In the genomic region with DNA sequence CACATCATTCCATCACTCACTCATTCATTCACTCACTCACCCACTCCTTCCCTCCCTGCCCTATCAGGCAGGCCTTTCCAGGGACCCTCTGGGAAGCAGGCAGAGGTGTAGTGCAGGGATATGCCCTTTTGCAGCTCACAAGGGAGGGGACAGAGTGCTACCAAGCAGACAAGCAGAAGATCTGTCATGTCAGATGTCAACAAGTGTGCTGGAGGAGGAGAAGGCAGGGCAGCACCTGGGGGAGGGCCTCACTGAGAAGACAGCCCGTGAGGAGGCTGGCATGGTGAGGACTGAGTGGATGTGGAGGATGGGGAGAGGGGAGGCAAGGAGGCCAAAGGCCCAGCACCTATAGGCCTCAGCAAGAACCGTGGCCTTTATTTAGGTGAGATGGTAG, we compare ENCODE assay signal across 17 cellular contexts. TPM values are rescaled to one million over a fixed set of nuclear protein-coding genes. Genes with fewer than 3 reads are reported as not detected.
A peak's percentile ranks its signal among the peaks of the same experiment; 100 is the strongest.
DNase-seq lines count a peak whose midpoint lies in the region; ATAC-seq, FAIRE-seq and TF ChIP-seq lines count a peak whose summit lies in the region.
"Had no signal": no experiment of that assay in that cellular context is flagged by ENCODE, and none has a peak within 500 bp of the region (broad histone marks: within the 10 kb centered on the region; RNA-seq: fewer than 3 reads in every experiment).

No MANE protein-coding gene starts in this region.

- intact Hi-C loops in right lobe of liver (cut with DNase I) = no loop called here
- intact Hi-C loops in HepG2 (cut with micrococcal nuclease; ENCODE audit: unreplicated experiment) = no loop called here
- intact Hi-C loops in heart right ventricle (cut with DNase I) = loop anchor here in 1 of 10 donors (10.0 kb wide), 1 partner anchor 137 kb away; the partner anchor contains the start of gene MGLL

- H3K27ac ChIP-seq in right lobe of liver (no peak overlapping the region), HepG2 (ENCODE audit: extremely low read length, insufficient read depth, low read length) (no peak overlapping the region), heart right ventricle (peak overlapping the region in 7 of 10 donors; percentile 3 to 65 (median 50)), trophoblast cell (ENCODE audit: low read depth, low read length) (no peak overlapping the region), upper lobe of left lung (no peak overlapping the region)
- H3K27ac ChIP-seq: parathyroid adenoma, SK-N-MC had no signal

- POLR2A ChIA-PET in HepG2 (lab: Yijun Ruan, JAX) = no interaction called here

- TF ChIP-seq CTCF in right lobe of liver (IDR thresholded peaks at IDR 0.05) = no peak
- TF ChIP-seq CTCF in HepG2 (CRISPR knock-in tag; IDR thresholded peaks at IDR 0.05) = no peak
- TF ChIP-seq CTCF in heart right ventricle (IDR thresholded peaks at IDR 0.05) = no peak
- no peak for TF ChIP-seq CTCF in upper lobe of left lung (IDR thresholded peaks at IDR 0.05)

- no peak for ATAC-seq in right lobe of liver
- no peak for ATAC-seq in HepG2
- ATAC-seq in heart right ventricle = no peak
- ATAC-seq in HG02571 (IDR thresholded peaks at IDR 0.05; ENCODE audit: unreplicated experiment) = no peak
- no peak for ATAC-seq in GM18517 (IDR thresholded peaks at IDR 0.05; ENCODE audit: unreplicated experiment)
- ATAC-seq in upper lobe of left lung (ENCODE audit: low FRiP score in 2 of 2) = no peak
- ATAC-seq: activated CD8-positive, alpha-beta T cell treated with anti-CD3 and anti-CD28 coated beads, Interleukin-2, amount 10 ng/mL, durations not matched to agents 7 days and 5 days; activated naive CD4-positive, alpha-beta T cell treated with anti-CD3 and anti-CD28 coated beads, Interleukin-2, amount 50 U/mL, for 72 hours; activated T-cell treated with anti-CD3 and anti-CD28 coated beads, Interleukin-2, amount 50 U/mL, for 4 hours had no signal

- H3K79me2 ChIP-seq in HepG2 (ENCODE audit: insufficient read depth, low read length) (no peaks in the 10 kb centered on the region), trophoblast cell (ENCODE audit: control insufficient read depth, insufficient read depth, low read length, poor library complexity) (peaks cover 3% of the 10 kb centered on the region)
- H3K79me2 ChIP-seq: parathyroid adenoma had no signal

- no peak overlapping the region for H3K23ac ChIP-seq in trophoblast cell (ENCODE audit: low read length)

- in situ Hi-C loops in HepG2 (cut with HindIII; ENCODE audit: extremely low pct_ligation_motif_present, low pct_unique_long_range_greater_than_20kb) = loop anchor here (10.0 kb wide), 1 partner anchor 277 kb away; no protein-coding TSS in a partner anchor

- peak overlapping the region; percentile 1 for H3K14ac ChIP-seq in trophoblast cell (ENCODE audit: low read length)

- TF ChIP-seq EP300 in HepG2 (IDR thresholded peaks at IDR 0.05; ENCODE audit: low read depth in 2 of 2, low read length in 2 of 2) = no peak
- TF ChIP-seq EP300 in HepG2 (CRISPR knock-in tag; IDR thresholded peaks at IDR 0.05; ENCODE audit: borderline replicate concordance) = no peak
- no peak for TF ChIP-seq EP300 in upper lobe of left lung (IDR thresholded peaks at IDR 0.05)

- H4K12ac ChIP-seq in trophoblast cell (ENCODE audit: low read depth, low read length) = no peak overlapping the region

- H3K4ac ChIP-seq in trophoblast cell (ENCODE audit: low read depth, low read length) = no peak overlapping the region

- H4K91ac ChIP-seq in trophoblast cell (ENCODE audit: low read depth, low read length) = no peak overlapping the region

- no peak overlapping the region for H2AK5ac ChIP-seq in trophoblast cell (ENCODE audit: low read length)

- H3K27me3 ChIP-seq in right lobe of liver (no peaks in the 10 kb centered on the region), HepG2 (ENCODE audit: control insufficient read depth in 1 of 2, insufficient read depth in 2 of 2, low read length in 2 of 2) (peaks cover 0 to 6% of the 10 kb centered on the region in 2 experiments; a peak in 2 of 5 replicates), heart right ventricle (no peaks in the 10 kb centered on the region), trophoblast cell (ENCODE audit: insufficient read depth, low read length) (no peaks in the 10 kb centered on the region), upper lobe of left lung (no peaks in the 10 kb centered on the region)

- H2BK12ac ChIP-seq in trophoblast cell (ENCODE audit: low read length) = no peak overlapping the region

- H3K9ac ChIP-seq in HepG2 (ENCODE audit: insufficient read depth, low read depth, low read length) (no peak overlapping the region), trophoblast cell (ENCODE audit: low read length) (no peak overlapping the region)
- H3K9ac ChIP-seq: parathyroid adenoma had no signal

- H2BK5ac ChIP-seq in trophoblast cell (ENCODE audit: low read depth, low read length, poor library complexity) = no peak overlapping the region

- no peak overlapping the region for H2BK120ac ChIP-seq in trophoblast cell (ENCODE audit: insufficient read depth, low read length, poor library complexity)

- H3K79me1 ChIP-seq in trophoblast cell (ENCODE audit: low read length) = peaks cover 15% of the 10 kb centered on the region

- H3K4me3 ChIP-seq in right lobe of liver (no peak overlapping the region), HepG2 (replicated peaks in 1 of 3; ENCODE audit: insufficient read depth in 1 of 3, low read depth in 2 of 3, low read length in 3 of 3) (no peak overlapping the region), heart right ventricle (no peak overlapping the region), trophoblast cell (ENCODE audit: low read depth, low read length) (no peak overlapping the region), upper lobe of left lung (no peak overlapping the region)
- H3K4me3 ChIP-seq: SK-N-MC had no signal

- WGBS in right lobe of liver (ENCODE audit: insufficient coverage, low coverage, low lambda C conversion rate, missing lambda C conversion rate) = 67% methylated on average over 1 of the region's 2 CpGs
- WGBS in HepG2 (ENCODE audit: low lambda C conversion rate) = 0% methylated on average over 1 of the region's 2 CpGs
- WGBS in heart right ventricle, 2 donors = 67 to 76% methylated on average over 2 of the region's 2 CpGs
- no CpG with 5 or more reads among the region's 2 CpGs for WGBS in trophoblast cell (ENCODE audit: extremely low coverage, insufficient coverage, insufficient read length)
- WGBS in upper lobe of left lung, 2 donors = 72 to 80% methylated on average over 2 of the region's 2 CpGs

- TF ChIP-seq RAD21 in HepG2 (CRISPR knock-in tag; IDR thresholded peaks at IDR 0.05) = no peak

- FAIRE-seq in HepG2 (lab: Jason Lieb, UNC) = no peak
- FAIRE-seq: colon, GM18507 had no signal

- H3K18ac ChIP-seq in trophoblast cell (ENCODE audit: low read length) = no peak overlapping the region

- no peaks in the 10 kb centered on the region for H3K4me1 ChIP-seq in right lobe of liver
- peaks cover 7% of the 10 kb centered on the region for H3K4me1 ChIP-seq in HepG2 (ENCODE audit: insufficient read depth, low read length)
- peaks cover 5 to 48% (median 23%) of the 10 kb centered on the region in 9 donors for H3K4me1 ChIP-seq in heart right ventricle
- H3K4me1 ChIP-seq in trophoblast cell (ENCODE audit: control insufficient read depth in 1 of 2, insufficient read depth in 2 of 2, low read length in 2 of 2) = peaks cover 13 to 28% of the 10 kb centered on the region in 2 experiments
- H3K4me1 ChIP-seq in upper lobe of left lung = peaks cover 6 to 15% (median 9%) of the 10 kb centered on the region in 4 donors
- H3K4me1 ChIP-seq: parathyroid adenoma had no signal

- no peaks in the 10 kb centered on the region for H4K20me1 ChIP-seq in HepG2 (ENCODE audit: insufficient read depth, low read length)

- H2AFZ ChIP-seq in HepG2 (ENCODE audit: low read length) (no peak overlapping the region), trophoblast cell (ENCODE audit: insufficient read depth, low read length, poor library complexity) (no peak overlapping the region)
- H2AFZ ChIP-seq: parathyroid adenoma had no signal

- DNase-seq in right lobe of liver (peak; percentile 4 to 38 (median 21)), HepG2 (ENCODE audit: low spot score) (no peak), heart right ventricle (no peak), trophoblast cell (no peak), upper lobe of left lung (no peak)
- no peak for DNase-seq in effector CD4-positive, alpha-beta T cell
- DNase-seq: activated CD8-positive, alpha-beta T cell treated with anti-CD3 and anti-CD28 coated beads, Interleukin-2, amount 10 ng/mL, durations not matched to agents 7 days and 5 days; activated T-cell treated with anti-CD3 and anti-CD28 coated beads, Interleukin-2, amount 50 U/mL, for 4 hours; CD4-positive, CD25-positive, alpha-beta regulatory T cell; naive B cell had no signal

- H4K8ac ChIP-seq in trophoblast cell (ENCODE audit: low read depth, low read length) = no peak overlapping the region

- peaks cover 0 to 15% (median 6%) of the 10 kb centered on the region in 4 donors for H3K36me3 ChIP-seq in right lobe of liver
- H3K36me3 ChIP-seq in HepG2 (replicated peaks in 1 of 2; ENCODE audit: control insufficient read depth in 1 of 2, insufficient read depth in 2 of 2, low read length in 2 of 2) = no peaks in the 10 kb centered on the region
- H3K36me3 ChIP-seq in heart right ventricle = peaks cover 0 to 43% (median 8%) of the 10 kb centered on the region in 9 donors
- H3K36me3 ChIP-seq in trophoblast cell (ENCODE audit: control insufficient read depth in 1 of 2, insufficient read depth in 2 of 2, low read length in 2 of 2) = no peaks in the 10 kb centered on the region
- peaks cover 0 to 12% (median 0%) of the 10 kb centered on the region in 4 donors for H3K36me3 ChIP-seq in upper lobe of left lung

- H3K4me2 ChIP-seq in HepG2 (ENCODE audit: low read depth, low read length) (no peak overlapping the region), trophoblast cell (ENCODE audit: low read length) (no peak overlapping the region)

- no TSS peak for BruUV-seq in HepG2 (replicated peaks; lab: Mats Ljungman, UMichigan)

- CTCF ChIA-PET in HepG2 (lab: Yijun Ruan, JAX; ENCODE audit: low intra/inter-chr PET ratio, low total read pairs) = no interaction called here

- no peaks in the 10 kb centered on the region for H3K9me3 ChIP-seq in right lobe of liver
- no peaks in the 10 kb centered on the region for H3K9me3 ChIP-seq in HepG2 (ENCODE audit: low read length)
- H3K9me3 ChIP-seq in heart right ventricle = no peaks in the 10 kb centered on the region
- H3K9me3 ChIP-seq in trophoblast cell (ENCODE audit: insufficient read depth, low read depth, low read length) = peaks cover 2% of the 10 kb centered on the region
- no peaks in the 10 kb centered on the region for H3K9me3 ChIP-seq in upper lobe of left lung

- TF ChIP-seq POLR2A in right lobe of liver (IDR thresholded peaks at IDR 0.05) = no peak
- no peak for TF ChIP-seq POLR2A in HepG2 (IDR thresholded peaks at IDR 0.05; ENCODE audit: insufficient read depth in 1 of 2, low read depth in 2 of 2, low read length in 2 of 2)
- TF ChIP-seq POLR2A in upper lobe of left lung (IDR thresholded peaks at IDR 0.05) = no peak

RNA-seq across cellular contexts. Expression of gene ABTB1, which starts 15.3 kb away (rescaled TPM):
- total RNA-seq in right lobe of liver = 10 to 100 TPM in 5 of 6 experiments, 1 to 10 TPM in 1; 9.4 to 20.3 (median 12.2) TPM
- 0.24 and 0.42 TPM in 2 replicates for total RNA-seq in HepG2 (2016; rRNA removed; fragmentation: Illumina TruSeq; extraction: Trizol)
- total RNA-seq in HepG2 (2016; cell fraction: cytosol; rRNA removed; fragmentation: Illumina TruSeq; extraction: Trizol; ENCODE audit: low read depth) = 0.09 and 0.30 TPM in 2 replicates
- total RNA-seq in HepG2 (2016; cell fraction: insoluble cytoplasmic fraction; rRNA removed; fragmentation: Illumina TruSeq; extraction: Trizol) = 0.13 and 0.30 TPM in 2 replicates
- total RNA-seq in HepG2 (2016; cell fraction: membrane; rRNA removed; fragmentation: Illumina TruSeq; extraction: Trizol) = 0.56 and 0.72 TPM in 2 replicates
- 1.0 and 2.3 TPM in 2 replicates for total RNA-seq in HepG2 (2016; cell fraction: nucleus; rRNA removed; fragmentation: Illumina TruSeq; extraction: Trizol)
- 14.5 and 17.9 TPM in 2 replicates for polyA plus RNA-seq in HepG2 (2011; rRNA removed)
- 12.3 and 15.2 TPM in 2 replicates for polyA plus RNA-seq in HepG2 (2011; cell fraction: cytosol; rRNA removed)
- polyA plus RNA-seq in HepG2 (2011; cell fraction: nucleus; rRNA removed) = 97.1 and 99.3 TPM in 2 replicates
- polyA plus RNA-seq in HepG2 (2012) = 7.0 and 10.3 TPM in 2 replicates
- polyA plus RNA-seq in HepG2 (2016; cell fraction: cytosol; fragmentation: Illumina TruSeq; extraction: Trizol; ENCODE audit: low read depth) = 0.44 and 0.71 TPM in 2 replicates
- 0.98 and 1.0 TPM in 2 replicates for polyA plus RNA-seq in HepG2 (2016; cell fraction: insoluble cytoplasmic fraction; fragmentation: Illumina TruSeq; extraction: Trizol; ENCODE audit: low read depth)
- polyA plus RNA-seq in HepG2 (2016; cell fraction: membrane; fragmentation: Illumina TruSeq; extraction: Trizol; ENCODE audit: low read depth) = 0.39 and 0.88 TPM in 2 replicates
- polyA plus RNA-seq in HepG2 (2016; cell fraction: nucleus; fragmentation: Illumina TruSeq; extraction: Trizol; ENCODE audit: insufficient read depth, low read depth) = 2.9 and 3.4 TPM in 2 replicates
- 33.1 and 57.2 TPM in 2 replicates for polyA minus RNA-seq in HepG2 (2011; rRNA and poly(A)+ RNA removed; ENCODE audit: low replicate concordance)
- 6.9 and 10.2 TPM in 2 replicates for polyA minus RNA-seq in HepG2 (2011; cell fraction: cytosol; rRNA and poly(A)+ RNA removed)
- 15.7 and 18.6 TPM in 2 replicates for polyA minus RNA-seq in HepG2 (2011; cell fraction: nucleus; rRNA and poly(A)+ RNA removed)
- 10 to 100 TPM; 19.6 to 47.9 (median 23.9) TPM for total RNA-seq in heart right ventricle
- 10 to 100 TPM; 36.0 to 56.3 TPM for polyA plus RNA-seq in heart right ventricle
- polyA plus RNA-seq in trophoblast cell (2013) = 3.6 and 4.3 TPM in 2 replicates
- 100 to 1,000 TPM in 2 of 6 donors, 10 to 100 TPM in 4; 28.0 to 262 (median 65.8) TPM for total RNA-seq in upper lobe of left lung

RNA-seq across cellular contexts. Expression of gene PODXL2, which starts 59.0 kb away (rescaled TPM):
- total RNA-seq in right lobe of liver (1 to 10 TPM in 1 of 6 experiments, under 1 TPM in 5; 0.19 to 1.6 (median 0.63) TPM), HepG2 (2016; rRNA removed; fragmentation: Illumina TruSeq; extraction: Trizol) (13.5 and 25.1 TPM in 2 replicates), heart right ventricle (1 to 10 TPM in 9 of 10 donors, under 1 TPM in 1; 0.42 to 4.0 (median 1.5) TPM), upper lobe of left lung (1 to 10 TPM; 1.0 to 5.1 (median 3.5) TPM)
- 11.1 and 12.1 TPM in 2 replicates for total RNA-seq in HepG2 (2016; cell fraction: cytosol; rRNA removed; fragmentation: Illumina TruSeq; extraction: Trizol; ENCODE audit: low read depth)
- total RNA-seq in HepG2 (2016; cell fraction: insoluble cytoplasmic fraction; rRNA removed; fragmentation: Illumina TruSeq; extraction: Trizol) = 12.9 and 25.2 TPM in 2 replicates
- total RNA-seq in HepG2 (2016; cell fraction: membrane; rRNA removed; fragmentation: Illumina TruSeq; extraction: Trizol) = 17.4 and 19.2 TPM in 2 replicates
- total RNA-seq in HepG2 (2016; cell fraction: nucleus; rRNA removed; fragmentation: Illumina TruSeq; extraction: Trizol) = 22.7 and 24.9 TPM in 2 replicates
- polyA plus RNA-seq in HepG2 (2011; rRNA removed) (20.4 and 31.7 TPM in 2 replicates), heart right ventricle (1 to 10 TPM in 1 of 2 donors, under 1 TPM in 1; 0.66 to 2.2 TPM)
- 24.7 and 33.2 TPM in 2 replicates for polyA plus RNA-seq in HepG2 (2011; cell fraction: cytosol; rRNA removed)
- 25.3 and 29.3 TPM in 2 replicates for polyA plus RNA-seq in HepG2 (2011; cell fraction: nucleus; rRNA removed)
- polyA plus RNA-seq in HepG2 (2012) = 12.3 and 15.4 TPM in 2 replicates
- polyA plus RNA-seq in HepG2 (2016; cell fraction: cytosol; fragmentation: Illumina TruSeq; extraction: Trizol; ENCODE audit: low read depth) = 13.5 and 14.7 TPM in 2 replicates
- polyA plus RNA-seq in HepG2 (2016; cell fraction: insoluble cytoplasmic fraction; fragmentation: Illumina TruSeq; extraction: Trizol; ENCODE audit: low read depth) = 12.3 and 15.0 TPM in 2 replicates
- polyA plus RNA-seq in HepG2 (2016; cell fraction: membrane; fragmentation: Illumina TruSeq; extraction: Trizol; ENCODE audit: low read depth) = 18.5 and 19.8 TPM in 2 replicates
- 39.4 and 41.1 TPM in 2 replicates for polyA plus RNA-seq in HepG2 (2016; cell fraction: nucleus; fragmentation: Illumina TruSeq; extraction: Trizol; ENCODE audit: insufficient read depth, low read depth)
- 19.7 and 24.8 TPM in 2 replicates for polyA minus RNA-seq in HepG2 (2011; rRNA and poly(A)+ RNA removed; ENCODE audit: low replicate concordance)
- polyA minus RNA-seq in HepG2 (2011; cell fraction: cytosol; rRNA and poly(A)+ RNA removed) = 10.5 and 11.6 TPM in 2 replicates
- 5.3 and 7.3 TPM in 2 replicates for polyA minus RNA-seq in HepG2 (2011; cell fraction: nucleus; rRNA and poly(A)+ RNA removed)
- polyA plus RNA-seq in trophoblast cell (2013) = 0.61 and 0.78 TPM in 2 replicates

Comparison
In these comparisons a context has a peak if more than half of its experiments do, and no peak if none do; other contexts are left out.
1. DNase-seq: peak in right lobe of liver (3 of 3); none in HepG2 (single experiment), heart right ventricle (0 of 2), trophoblast cell (0 of 2), effector CD4-positive, alpha-beta T cell (single experiment) and upper lobe of left lung (0 of 2).
2. H3K27ac ChIP-seq: peak in heart right ventricle (7 of 10); none in right lobe of liver (0 of 3), HepG2 (single experiment), trophoblast cell (single experiment) and upper lobe of left lung (0 of 4).